ENCODE assay signal across 21 cellular contexts in genomic region chr7:150943453-150943814, GRCh38. TPM values are rescaled to one million over a fixed set of nuclear protein-coding genes. Genes with fewer than 3 reads are reported as not detected.
A peak's percentile ranks its signal among the peaks of the same experiment; 100 is the strongest.
DNase-seq lines count a peak whose midpoint lies in the region; ATAC-seq and TF ChIP-seq lines count a peak whose summit lies in the region.
"Had no signal": no experiment of that assay in that cellular context is flagged by ENCODE, and none has a peak within 500 bp of the region (broad histone marks: within the 10 kb centered on the region; RNA-seq: fewer than 3 reads in every experiment).

No MANE protein-coding gene starts in this region.

- no peak overlapping the region for H3K27ac Mint-ChIP-seq in type B pancreatic cell
- H3K27ac Mint-ChIP-seq: GM23338 had no signal

- H3K27ac ChIP-seq in Peyer's patch (no peak overlapping the region), A673 (ENCODE audit: low read depth, low read length, poor library complexity, severe bottlenecking) (no peak overlapping the region)
- H3K27ac ChIP-seq: SJCRH30 had no signal

- no peaks in the 10 kb centered on the region for H3K27me3 ChIP-seq in Peyer's patch
- H3K27me3 ChIP-seq in A673 (replicated peaks; ENCODE audit: insufficient read depth, low read depth, low read length, poor library complexity): no peaks in the 10 kb centered on the region
- H3K27me3 ChIP-seq: BE2C, SJCRH30 had no signal

- no peaks in the 10 kb centered on the region for H3K9me3 ChIP-seq in Peyer's patch
- no peaks in the 10 kb centered on the region for H3K9me3 ChIP-seq in A673 (ENCODE audit: low read depth, low read length, poor library complexity, severe bottlenecking)
- H3K9me3 ChIP-seq: BE2C, SJCRH30 had no signal

- CTCF ChIA-PET in A673 (lab: Charles Lee): no interaction called here

- intact Hi-C loops in A673 (cut with micrococcal nuclease; ENCODE audit: unreplicated experiment): no loop called here

- no peak overlapping the region for H3K4me3 Mint-ChIP-seq in type B pancreatic cell
- H3K4me3 Mint-ChIP-seq: GM23338 had no signal

- H3K4me1 ChIP-seq in Peyer's patch: peaks cover 0 to 15% (median 4%) of the 10 kb centered on the region in 4 donors
- peaks cover 11% of the 10 kb centered on the region for H3K4me1 ChIP-seq in A673 (ENCODE audit: insufficient read depth, low read length, poor library complexity, severe bottlenecking)
- H3K4me1 ChIP-seq: SJCRH30 had no signal

- no peaks in the 10 kb centered on the region for H3K36me3 Mint-ChIP-seq in type B pancreatic cell
- H3K36me3 Mint-ChIP-seq: CD4-positive, alpha-beta memory T cell had no signal

- no peak for TF ChIP-seq POLR2A in Peyer's patch (IDR thresholded peaks at IDR 0.05)

- H3K4me3 ChIP-seq in Peyer's patch (no peak overlapping the region), A673 (ENCODE audit: low read depth, low read length, poor library complexity, severe bottlenecking) (no peak overlapping the region)
- H3K4me3 ChIP-seq: GM12878, GM23338, SJCRH30 had no signal

- POLR2A ChIA-PET in A673 (lab: Charles Lee; ENCODE audit: low non-redundant PET): no interaction called here

- peak; percentile 48 for DNase-seq in activated effector memory CD4-positive, alpha-beta T cell treated with anti-CD3 and anti-CD28 coated beads, Interleukin-2, amount 50 U/mL, for 16 hours
- no peak for DNase-seq in activated effector memory CD4-positive, alpha-beta T cell treated with Interleukin-2 at 50 U/mL for 16 hours
- peak in 2 of 3 donors; percentile 23 to 31 for DNase-seq in Peyer's patch
- DNase-seq in mesenteric fat pad (ENCODE audit: low spot score): peak; percentile 68
- DNase-seq in type B pancreatic cell (ENCODE audit: extremely low spot score, unreplicated experiment): peak; percentile 47
- no peak for DNase-seq in A673 (ENCODE audit: low spot score)
- no peak for DNase-seq in SKM-1 treated with dmso at 0.1 percent for 144 hours (lab: John Stamatoyannopoulos, UW; ENCODE audit: unreplicated experiment)
- DNase-seq: BE2C; Calu3; CD4-positive, alpha-beta memory T cell; EL; KG1; NCI-H187; NCI-H2107; NCI-H510A; NCI-H774; SJCRH30 had no signal

- H3K9me3 Mint-ChIP-seq in type B pancreatic cell: no peaks in the 10 kb centered on the region
- H3K9me3 Mint-ChIP-seq: GM23338 had no signal

- TF ChIP-seq CTCF in Peyer's patch (IDR thresholded peaks at IDR 0.05): no peak
- TF ChIP-seq CTCF in type B pancreatic cell (conservative IDR thresholded peaks at IDR 0.05): no peak
- TF ChIP-seq CTCF in A673 (conservative IDR thresholded peaks at IDR 0.05; ENCODE audit: low read depth, low read length): no peak

- H3K4me1 Mint-ChIP-seq in type B pancreatic cell (ENCODE audit: unreplicated experiment): peaks cover 11% of the 10 kb centered on the region

- H3K27me3 Mint-ChIP-seq in type B pancreatic cell: peaks cover 5% of the 10 kb centered on the region

- H3K36me3 ChIP-seq in Peyer's patch (no peaks in the 10 kb centered on the region), A673 (ENCODE audit: insufficient read depth, low read length, poor library complexity, severe bottlenecking) (no peaks in the 10 kb centered on the region)
- H3K36me3 ChIP-seq: SJCRH30 had no signal

- BruUV-seq in A673 (replicated peaks; lab: Mats Ljungman, UMichigan): no TSS peak

- no peak for ATAC-seq in GM21526 (IDR thresholded peaks at IDR 0.05; ENCODE audit: low FRiP score, unreplicated experiment)
- ATAC-seq: GM12878, GM23338, HCT116 had no signal

RNA-seq across cellular contexts. Expression of gene KCNH2, which starts 34.7 kb away (rescaled TPM):
- total RNA-seq in Peyer's patch: 1 to 10 TPM; 2.4 to 8.5 (median 3.4) TPM
- 0.32 TPM for total RNA-seq in mesenteric fat pad
- total RNA-seq in type B pancreatic cell (ENCODE audit: low replicate concordance): 8.0 and 10.0 TPM in 2 replicates
- 1.5 and 4.0 TPM in 2 replicates for total RNA-seq in A673 (2021)

RNA-seq across cellular contexts. Expression of gene NOS3, which starts 47.4 kb away (rescaled TPM):
- 10 to 100 TPM in 1 of 4 donors, 1 to 10 TPM in 3; 1.2 to 18.2 (median 5.4) TPM for total RNA-seq in Peyer's patch
- 57.1 TPM for total RNA-seq in mesenteric fat pad
- 0.21 and 1.7 TPM in 2 replicates for total RNA-seq in type B pancreatic cell (ENCODE audit: low replicate concordance)
- total RNA-seq in A673 (2021): 0.75 and 1.4 TPM in 2 replicates

Comparison
In these comparisons a context has a peak if more than half of its experiments do, and no peak if none do; other contexts are left out.
1. DNase-seq: peak in activated effector memory CD4-positive, alpha-beta T cell treated with anti-CD3 and anti-CD28 coated beads, Interleukin-2, amount 50 U/mL, for 16 hours (single experiment), Peyer's patch (2 of 3), mesenteric fat pad (single experiment) and type B pancreatic cell (single experiment); none in activated effector memory CD4-positive, alpha-beta T cell treated with Interleukin-2 at 50 U/mL for 16 hours (single experiment), A673 (single experiment) and SKM-1 treated with dmso at 0.1 percent for 144 hours (single experiment).